13 cellular contexts compared by ENCODE assay signal in the genomic region with DNA sequence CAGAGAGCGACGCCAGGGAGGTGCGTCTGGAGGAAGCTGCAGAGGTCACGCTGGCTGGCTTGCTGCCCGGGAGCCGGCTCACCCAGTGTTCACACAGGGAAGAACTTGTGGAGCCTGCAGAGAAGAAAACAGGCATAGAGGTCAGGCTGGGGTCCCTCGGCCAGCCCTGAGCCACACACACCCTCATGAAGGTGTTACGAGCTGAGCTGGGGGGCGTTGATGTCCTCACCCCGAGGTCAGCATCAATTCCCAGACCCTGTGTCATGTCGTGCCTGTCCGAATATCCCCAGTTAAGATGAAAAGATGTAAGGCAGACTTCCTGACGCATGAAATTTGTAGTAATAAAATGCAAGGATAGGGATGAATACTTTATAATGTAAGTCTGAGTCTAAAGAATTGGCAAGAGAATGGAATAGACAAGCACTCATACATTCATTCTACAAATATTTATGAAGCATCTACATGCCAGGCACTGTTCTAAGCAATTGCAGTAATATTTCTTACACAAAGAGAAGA.
DNase-seq lines count a peak whose midpoint lies in the region; ATAC-seq and TF ChIP-seq lines count a peak whose summit lies in the region.
"Had no signal": no experiment of that assay in that cellular context is flagged by ENCODE, and none has a peak within 500 bp of the region (broad histone marks: within the 10 kb centered on the region; RNA-seq: fewer than 3 reads in every experiment).

No MANE protein-coding gene starts in this region.

- TF ChIP-seq CTCF in C4-2B (conservative IDR thresholded peaks at IDR 0.05) (no peak), retinal pigment epithelial cell (conservative IDR thresholded peaks at IDR 0.05; ENCODE audit: low read depth, low read length) (no peak)

- DNase-seq in astrocyte of the hippocampus (ENCODE audit: low read depth, low spot score) (peak; percentile 74), left ventricle myocardium superior (peak; percentile 95), retinal pigment epithelial cell (ENCODE audit: low read depth) (peak; percentile 10), NCI-H1436 treated with DMSO at 0.1 percent for 48 hours (lab: John Stamatoyannopoulos, UW) (no peak), NCI-H526 treated with DMSO at 0.1 percent for 48 hours (lab: John Stamatoyannopoulos, UW) (no peak)
- DNase-seq: activated CD4-positive, alpha-beta T cell treated with anti-CD3 and anti-CD28 coated beads, Interleukin-2, amount 10 ng/mL, durations not matched to agents 7 days and 5 days; DMS 273 treated with DMSO at 0.1 percent for 48 hours; NCI-H748 treated with DMSO at 0.1 percent for 48 hours; stimulated activated CD8-positive, alpha-beta memory T cell treated with anti-CD3 and anti-CD28 coated beads, Interleukin-4, amount 100 ng/mL, for 48 hours had no signal

- H3K27ac ChIP-seq in C4-2B: peak overlapping the region; percentile 20; the same call in 1 of the 2 replicates
- H3K27ac ChIP-seq: HL-60 had no signal

- H3K4me3 ChIP-seq in retinal pigment epithelial cell (ENCODE audit: low read length): no peak overlapping the region

- intact Hi-C loops in left ventricle myocardium superior (cut with micrococcal nuclease): no loop called here

- ATAC-seq in left ventricle myocardium superior (peak; percentile 86), HG03565 (IDR thresholded peaks at IDR 0.05; ENCODE audit: unreplicated experiment) (no peak), HG03354 (IDR thresholded peaks at IDR 0.05; ENCODE audit: poor library complexity, severe bottlenecking, unreplicated experiment) (no peak)

Comparison
In these comparisons a context has a peak if more than half of its experiments do, and no peak if none do; other contexts are left out.
1. DNase-seq: peak in astrocyte of the hippocampus (single experiment), left ventricle myocardium superior (single experiment) and retinal pigment epithelial cell (single experiment); none in NCI-H1436 treated with DMSO at 0.1 percent for 48 hours (single experiment) and NCI-H526 treated with DMSO at 0.1 percent for 48 hours (single experiment).